Comparison of ENCODE assay signal across 14 cellular contexts in genomic region chr5:127648997-127649550, GRCh38. TPM values are rescaled to one million over a fixed set of nuclear protein-coding genes. Genes with fewer than 3 reads are reported as not detected.
A peak's percentile ranks its signal among the peaks of the same experiment; 100 is the strongest.
DNase-seq lines count a peak whose midpoint lies in the region; ATAC-seq, FAIRE-seq and TF ChIP-seq lines count a peak whose summit lies in the region.
"Had no signal": no experiment of that assay in that cellular context is flagged by ENCODE, and none has a peak within 500 bp of the region (broad histone marks: within the 10 kb centered on the region; RNA-seq: fewer than 3 reads in every experiment).

TSS of gene CTXN3 (plus strand) at chr5:127649082. CDS start at chr5:127657522, 8,440 bp downstream.

- TF ChIP-seq CTCF in 22Rv1 (IDR thresholded peaks at IDR 0.05) (no peak), PC-9 (conservative IDR thresholded peaks at IDR 0.05) (no peak), left lung (IDR thresholded peaks at IDR 0.05) (no peak), hepatocyte (IDR thresholded peaks at IDR 0.05; ENCODE audit: poor library complexity) (no peak)

- no TSS peak for BruUV-seq in PC-9 (replicated peaks; lab: Mats Ljungman, UMichigan)

- TF ChIP-seq POLR2A in H54 (IDR thresholded peaks at IDR 0.05; ENCODE audit: low read depth, low read length) = no peak

- H3K4me2 ChIP-seq in PC-9 = no peak within 1 kb of the TSS
- no peak within 1 kb of the TSS for H3K4me2 ChIP-seq in hepatocyte
- H3K4me2 ChIP-seq: A549 had no signal

- POLR2A ChIA-PET in PC-9 (lab: Charles Lee; ENCODE audit: unreplicated experiment) = no interaction called here

- H3K4me1 ChIP-seq in PC-9 (replicated peaks; ENCODE audit: insufficient read depth) (no peaks in the 10 kb centered on the region), left lung (peaks cover 0 to 8% of the 10 kb centered on the region in 2 donors), hepatocyte (ENCODE audit: insufficient read depth) (no peaks in the 10 kb centered on the region)
- H3K4me1 ChIP-seq: spleen had no signal

- peak within 1 kb of the TSS; percentile 28 for H3K27ac ChIP-seq in 22Rv1
- no peak within 1 kb of the TSS for H3K27ac ChIP-seq in PC-9
- no peak within 1 kb of the TSS for H3K27ac ChIP-seq in left lung
- no peak within 1 kb of the TSS for H3K27ac ChIP-seq in hepatocyte
- H3K27ac ChIP-seq: A549, spleen had no signal

- no peaks in the 10 kb centered on the region for H3K27me3 ChIP-seq in PC-9 (ENCODE audit: insufficient read depth, low read depth)
- H3K27me3 ChIP-seq in left lung = no peaks in the 10 kb centered on the region
- H3K27me3 ChIP-seq in hepatocyte = no peaks in the 10 kb centered on the region
- H3K27me3 ChIP-seq: spleen had no signal

- H3K4me3 ChIP-seq in PC-9 = no peak within 1 kb of the TSS
- H3K4me3 ChIP-seq in left lung = no peak within 1 kb of the TSS
- no peak within 1 kb of the TSS for H3K4me3 ChIP-seq in hepatocyte
- H3K4me3 ChIP-seq: A549, GM12878, spleen had no signal

- peak; percentile 87 for ATAC-seq in left lung
- ATAC-seq: A549, GM12878 had no signal

- 49% methylated on average over 10 of the region's 10 CpGs for WGBS in hepatocyte (ENCODE audit: low lambda C conversion rate, missing lambda C conversion rate)

- no peaks in the 10 kb centered on the region for H3F3A ChIP-seq in PC-9 (ENCODE audit: insufficient read depth, low read depth)

- DNase-seq in NCI-H1417 (lab: John Stamatoyannopoulos, UW) (peak; percentile 43 to 90 (median 88)), PC-9 (no peak), left lung (peak in 1 of 2 donors; percentile 33), H54 (ENCODE audit: insufficient read length, low spot score) (no peak), H4 (ENCODE audit: low spot score) (no peak), midbrain (lab: John Stamatoyannopoulos, UW) (no peak), hepatocyte (ENCODE audit: low spot score) (no peak)
- DNase-seq: activated CD4-positive, CD25-positive, alpha-beta regulatory T cell treated with anti-CD3 and anti-CD28 coated beads, Interleukin-2, amount 50 U/mL, for 72 hours; spleen had no signal

- no peaks in the 10 kb centered on the region for H3K79me2 ChIP-seq in PC-9 (ENCODE audit: low read depth)
- H3K79me2 ChIP-seq in hepatocyte = no peaks in the 10 kb centered on the region

- peak within 1 kb of the TSS; percentile 12; the same call in 1 of the 2 replicates for H2AFZ ChIP-seq in PC-9
- H2AFZ ChIP-seq in hepatocyte = no peak within 1 kb of the TSS

- H3K9me3 ChIP-seq in PC-9 (ENCODE audit: insufficient read depth, low read depth) = no peaks in the 10 kb centered on the region
- no peaks in the 10 kb centered on the region for H3K9me3 ChIP-seq in left lung
- no peaks in the 10 kb centered on the region for H3K9me3 ChIP-seq in hepatocyte (ENCODE audit: low read depth)
- H3K9me3 ChIP-seq: A549, spleen had no signal

- H3K36me3 ChIP-seq in PC-9 (ENCODE audit: low read depth) (no peaks in the 10 kb centered on the region), left lung (no peaks in the 10 kb centered on the region), hepatocyte (replicated peaks; ENCODE audit: insufficient read depth, low read depth) (no peaks in the 10 kb centered on the region)
- H3K36me3 ChIP-seq: spleen had no signal

- CTCF ChIA-PET in PC-9 (lab: Charles Lee) = no interaction called here

- H3K9me2 ChIP-seq in PC-9 (ENCODE audit: insufficient read depth) = no peaks in the 10 kb centered on the region
- no peaks in the 10 kb centered on the region for H3K9me2 ChIP-seq in hepatocyte (replicated peaks; ENCODE audit: insufficient read depth)

- no peak for FAIRE-seq in H54 (lab: Jason Lieb, UNC)
- FAIRE-seq: A549, GM12878 had no signal

- intact Hi-C loops in PC-9 (cut with micrococcal nuclease; ENCODE audit: unreplicated experiment) (no loop called here), left lung (cut with DNase I) (no loop called here)

- H4K20me1 ChIP-seq in PC-9 (ENCODE audit: insufficient read depth) = no peaks in the 10 kb centered on the region
- no peaks in the 10 kb centered on the region for H4K20me1 ChIP-seq in hepatocyte (ENCODE audit: insufficient read depth, poor library complexity, severe bottlenecking)

RNA-seq across cellular contexts. Expression of gene CTXN3, which starts in this region (rescaled TPM):
- total RNA-seq in PC-9 (2021) (not detected in 2 replicates), left lung (not detected), hepatocyte (not detected in 2 replicates)
- not detected in 2 replicates for total RNA-seq in H4 (2014; rRNA removed; shearing (Covaris generic))
- polyA plus RNA-seq in hepatocyte = not detected in 2 replicates
- total RNA-seq: GM12878, LHCN-M2, spleen, ureter had no signal
- polyA plus RNA-seq: A549, GM12878, spleen had no signal

Comparison
In these comparisons a context has a peak if more than half of its experiments do, and no peak if none do; other contexts are left out.
1. Peak in ATAC-seq in left lung; RNA of the gene not detected or under 1 TPM.
2. DNase-seq: peak in NCI-H1417 (3 of 3); none in PC-9 (0 of 2), H54 (single experiment), H4 (single experiment), midbrain (single experiment) and hepatocyte (single experiment).